ENCODE assay signal across 1 cellular context in the genomic region with DNA sequence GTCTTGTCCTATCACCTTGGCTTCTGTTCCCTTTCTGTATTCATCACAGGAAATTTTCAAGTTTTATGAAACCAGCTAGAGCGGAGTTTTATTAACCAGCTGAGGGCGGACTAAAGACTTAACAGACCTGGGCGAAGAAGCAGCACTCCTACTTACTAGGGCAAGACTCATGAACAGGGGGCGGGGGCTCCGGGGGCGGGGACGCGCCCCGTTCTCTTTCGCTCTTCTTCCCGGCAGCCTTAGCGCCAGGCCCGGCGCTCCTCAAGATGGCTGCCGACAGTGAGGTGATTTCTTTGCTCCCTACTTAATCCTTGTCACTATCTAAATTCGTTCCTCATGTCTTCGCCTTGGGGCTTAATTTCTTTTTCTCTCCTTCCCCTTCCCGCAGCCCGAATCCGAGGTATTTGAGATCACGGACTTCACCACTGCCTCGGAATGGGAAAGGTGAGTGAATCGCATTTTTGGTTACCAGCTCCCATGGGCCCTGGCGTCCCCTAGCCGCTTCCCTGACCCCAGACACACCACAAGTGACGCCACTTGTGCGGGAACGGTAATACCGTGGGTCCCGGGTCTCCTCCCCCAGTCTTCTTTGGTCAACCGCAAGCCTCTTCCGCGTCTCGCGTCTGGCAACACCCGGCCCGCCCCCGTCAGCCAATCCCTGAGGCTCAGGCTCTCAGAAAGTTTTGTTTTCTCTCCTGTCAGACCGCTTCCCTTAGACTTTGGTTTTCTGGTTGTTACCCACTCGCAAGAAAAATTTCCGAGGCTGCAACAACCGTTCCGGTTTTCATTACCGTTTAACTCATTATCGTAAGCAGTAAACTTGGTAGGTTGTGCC.
TF ChIP-seq lines count a peak whose summit lies in the region.

A gene (plus strand): TSS at position 251 of the 835 bp plus-strand sequence. CDS start 16 bp downstream, at position 267.

TF ChIP-seq in K562, 482 proteins besides CTCF, POLR2A, EP300 and RAD21 (continued from another document and continues in another):
- TF ChIP-seq, protein P1, sequence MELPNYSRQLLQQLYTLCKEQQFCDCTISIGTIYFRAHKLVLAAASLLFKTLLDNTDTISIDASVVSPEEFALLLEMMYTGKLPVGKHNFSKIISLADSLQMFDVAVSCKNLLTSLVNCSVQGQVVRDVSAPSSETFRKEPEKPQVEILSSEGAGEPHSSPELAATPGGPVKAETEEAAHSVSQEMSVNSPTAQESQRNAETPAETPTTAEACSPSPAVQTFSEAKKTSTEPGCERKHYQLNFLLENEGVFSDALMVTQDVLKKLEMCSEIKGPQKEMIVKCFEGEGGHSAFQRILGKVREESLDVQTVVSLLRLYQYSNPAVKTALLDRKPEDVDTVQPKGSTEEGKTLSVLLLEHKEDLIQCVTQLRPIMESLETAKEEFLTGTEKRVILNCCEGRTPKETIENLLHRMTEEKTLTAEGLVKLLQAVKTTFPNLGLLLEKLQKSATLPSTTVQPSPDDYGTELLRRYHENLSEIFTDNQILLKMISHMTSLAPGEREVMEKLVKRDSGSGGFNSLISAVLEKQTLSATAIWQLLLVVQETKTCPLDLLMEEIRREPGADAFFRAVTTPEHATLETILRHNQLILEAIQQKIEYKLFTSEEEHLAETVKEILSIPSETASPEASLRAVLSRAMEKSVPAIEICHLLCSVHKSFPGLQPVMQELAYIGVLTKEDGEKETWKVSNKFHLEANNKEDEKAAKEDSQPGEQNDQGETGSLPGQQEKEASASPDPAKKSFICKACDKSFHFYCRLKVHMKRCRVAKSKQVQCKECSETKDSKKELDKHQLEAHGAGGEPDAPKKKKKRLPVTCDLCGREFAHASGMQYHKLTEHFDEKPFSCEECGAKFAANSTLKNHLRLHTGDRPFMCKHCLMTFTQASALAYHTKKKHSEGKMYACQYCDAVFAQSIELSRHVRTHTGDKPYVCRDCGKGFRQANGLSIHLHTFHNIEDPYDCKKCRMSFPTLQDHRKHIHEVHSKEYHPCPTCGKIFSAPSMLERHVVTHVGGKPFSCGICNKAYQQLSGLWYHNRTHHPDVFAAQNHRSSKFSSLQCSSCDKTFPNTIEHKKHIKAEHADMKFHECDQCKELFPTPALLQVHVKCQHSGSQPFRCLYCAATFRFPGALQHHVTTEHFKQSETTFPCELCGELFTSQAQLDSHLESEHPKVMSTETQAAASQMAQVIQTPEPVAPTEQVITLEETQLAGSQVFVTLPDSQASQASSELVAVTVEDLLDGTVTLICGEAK (IDR thresholded peaks at IDR 0.05), result no peak
- TF ChIP-seq, protein P1 (CRISPR knock-in tag; IDR thresholded peaks at IDR 0.05), result no peak
- TF ChIP-seq, protein P2, sequence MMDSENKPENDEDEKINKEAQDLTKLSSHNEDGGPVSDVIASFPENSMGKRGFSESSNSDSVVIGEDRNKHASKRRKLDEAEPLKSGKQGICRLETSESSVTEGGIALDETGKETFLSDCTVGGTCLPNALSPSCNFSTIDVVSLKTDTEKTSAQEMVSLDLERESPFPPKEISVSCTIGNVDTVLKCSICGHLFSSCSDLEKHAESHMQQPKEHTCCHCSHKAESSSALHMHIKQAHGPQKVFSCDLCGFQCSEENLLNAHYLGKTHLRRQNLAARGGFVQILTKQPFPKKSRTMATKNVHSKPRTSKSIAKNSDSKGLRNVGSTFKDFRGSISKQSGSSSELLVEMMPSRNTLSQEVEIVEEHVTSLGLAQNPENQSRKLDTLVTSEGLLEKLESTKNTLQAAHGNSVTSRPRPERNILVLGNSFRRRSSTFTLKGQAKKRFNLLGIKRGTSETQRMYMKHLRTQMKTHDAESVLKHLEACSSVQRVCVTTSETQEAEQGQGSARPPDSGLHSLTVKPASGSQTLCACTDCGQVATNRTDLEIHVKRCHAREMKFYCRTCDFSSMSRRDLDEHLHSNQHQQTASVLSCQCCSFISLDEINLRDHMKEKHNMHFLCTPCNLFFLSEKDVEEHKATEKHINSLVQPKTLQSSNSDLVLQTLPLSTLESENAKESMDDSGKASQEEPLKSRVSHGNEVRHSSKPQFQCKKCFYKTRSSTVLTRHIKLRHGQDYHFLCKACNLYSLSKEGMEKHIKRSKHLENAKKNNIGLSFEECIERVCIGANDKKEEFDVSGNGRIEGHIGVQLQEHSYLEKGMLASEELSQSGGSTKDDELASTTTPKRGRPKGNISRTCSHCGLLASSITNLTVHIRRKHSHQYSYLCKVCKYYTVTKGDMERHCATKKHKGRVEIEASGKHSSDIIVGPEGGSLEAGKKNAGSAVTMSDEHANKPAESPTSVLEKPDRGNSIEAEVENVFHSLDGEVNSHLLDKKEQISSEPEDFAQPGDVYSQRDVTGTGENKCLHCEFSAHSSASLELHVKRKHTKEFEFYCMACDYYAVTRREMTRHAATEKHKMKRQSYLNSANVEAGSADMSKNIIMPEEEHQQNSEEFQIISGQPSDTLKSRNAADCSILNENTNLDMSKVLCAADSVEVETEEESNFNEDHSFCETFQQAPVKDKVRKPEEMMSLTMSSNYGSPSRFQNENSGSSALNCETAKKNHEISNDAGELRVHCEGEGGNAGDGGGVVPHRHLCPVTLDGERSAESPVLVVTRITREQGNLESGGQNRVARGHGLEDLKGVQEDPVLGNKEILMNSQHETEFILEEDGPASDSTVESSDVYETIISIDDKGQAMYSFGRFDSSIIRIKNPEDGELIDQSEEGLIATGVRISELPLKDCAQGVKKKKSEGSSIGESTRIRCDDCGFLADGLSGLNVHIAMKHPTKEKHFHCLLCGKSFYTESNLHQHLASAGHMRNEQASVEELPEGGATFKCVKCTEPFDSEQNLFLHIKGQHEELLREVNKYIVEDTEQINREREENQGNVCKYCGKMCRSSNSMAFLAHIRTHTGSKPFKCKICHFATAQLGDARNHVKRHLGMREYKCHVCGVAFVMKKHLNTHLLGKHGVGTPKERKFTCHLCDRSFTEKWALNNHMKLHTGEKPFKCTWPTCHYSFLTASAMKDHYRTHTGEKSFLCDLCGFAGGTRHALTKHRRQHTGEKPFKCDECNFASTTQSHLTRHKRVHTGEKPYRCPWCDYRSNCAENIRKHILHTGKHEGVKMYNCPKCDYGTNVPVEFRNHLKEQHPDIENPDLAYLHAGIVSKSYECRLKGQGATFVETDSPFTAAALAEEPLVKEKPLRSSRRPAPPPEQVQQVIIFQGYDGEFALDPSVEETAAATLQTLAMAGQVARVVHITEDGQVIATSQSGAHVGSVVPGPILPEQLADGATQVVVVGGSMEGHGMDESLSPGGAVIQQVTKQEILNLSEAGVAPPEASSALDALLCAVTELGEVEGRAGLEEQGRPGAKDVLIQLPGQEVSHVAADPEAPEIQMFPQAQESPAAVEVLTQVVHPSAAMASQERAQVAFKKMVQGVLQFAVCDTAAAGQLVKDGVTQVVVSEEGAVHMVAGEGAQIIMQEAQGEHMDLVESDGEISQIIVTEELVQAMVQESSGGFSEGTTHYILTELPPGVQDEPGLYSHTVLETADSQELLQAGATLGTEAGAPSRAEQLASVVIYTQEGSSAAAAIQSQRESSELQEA (IDR thresholded peaks at IDR 0.05; ENCODE audit: low read depth), result no peak
- TF ChIP-seq TFAM (CRISPR knock-in tag; conservative IDR thresholded peaks at IDR 0.05), result no peak
- TF ChIP-seq, protein P3, sequence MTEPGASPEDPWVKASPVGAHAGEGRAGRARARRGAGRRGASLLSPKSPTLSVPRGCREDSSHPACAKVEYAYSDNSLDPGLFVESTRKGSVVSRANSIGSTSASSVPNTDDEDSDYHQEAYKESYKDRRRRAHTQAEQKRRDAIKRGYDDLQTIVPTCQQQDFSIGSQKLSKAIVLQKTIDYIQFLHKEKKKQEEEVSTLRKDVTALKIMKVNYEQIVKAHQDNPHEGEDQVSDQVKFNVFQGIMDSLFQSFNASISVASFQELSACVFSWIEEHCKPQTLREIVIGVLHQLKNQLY (CRISPR knock-in tag; conservative IDR thresholded peaks at IDR 0.05), result 0 out of 4 replicates have a peak, but pooled peaks of 1 of the 2 experiments have one; percentile 46
- TF ChIP-seq, protein P4, sequence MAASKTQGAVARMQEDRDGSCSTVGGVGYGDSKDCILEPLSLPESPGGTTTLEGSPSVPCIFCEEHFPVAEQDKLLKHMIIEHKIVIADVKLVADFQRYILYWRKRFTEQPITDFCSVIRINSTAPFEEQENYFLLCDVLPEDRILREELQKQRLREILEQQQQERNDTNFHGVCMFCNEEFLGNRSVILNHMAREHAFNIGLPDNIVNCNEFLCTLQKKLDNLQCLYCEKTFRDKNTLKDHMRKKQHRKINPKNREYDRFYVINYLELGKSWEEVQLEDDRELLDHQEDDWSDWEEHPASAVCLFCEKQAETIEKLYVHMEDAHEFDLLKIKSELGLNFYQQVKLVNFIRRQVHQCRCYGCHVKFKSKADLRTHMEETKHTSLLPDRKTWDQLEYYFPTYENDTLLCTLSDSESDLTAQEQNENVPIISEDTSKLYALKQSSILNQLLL (CRISPR knock-in tag; IDR thresholded peaks at IDR 0.05; ENCODE audit: borderline replicate concordance), result no peak
- no peak for TF ChIP-seq CBFA2T2 (conservative IDR thresholded peaks at IDR 0.05)
- TF ChIP-seq EGR1 (conservative IDR thresholded peaks at IDR 0.05), result peak; percentile 81
- 0 out of 2 replicates have a peak, but pooled peaks have one; percentile 8 for TF ChIP-seq PHF21A (IDR thresholded peaks at IDR 0.05; ENCODE audit: borderline replicate concordance, low read depth)
- peak; percentile 88 for TF ChIP-seq TAF9B (IDR thresholded peaks at IDR 0.05; ENCODE audit: partially characterized antibody)
- TF ChIP-seq KAT2B (IDR thresholded peaks at IDR 0.05; ENCODE audit: low read depth, low read length), result no peak
- TF ChIP-seq CTBP1 (IDR thresholded peaks at IDR 0.05; ENCODE audit: borderline replicate concordance), result peak; percentile 19; the same call in 1 of the 2 replicates
- peak; percentile 81 for TF ChIP-seq C11orf30 (IDR thresholded peaks at IDR 0.05; ENCODE audit: low read depth)
- peak; percentile 29; the same call in 1 of the 2 replicates for TF ChIP-seq GABPB1 (CRISPR knock-in tag; IDR thresholded peaks at IDR 0.05)
- no peak; the same call in 1 of the 2 replicates for TF ChIP-seq SOX6 (IDR thresholded peaks at IDR 0.05)
- no peak for TF ChIP-seq HMG20A (CRISPR knock-in tag; conservative IDR thresholded peaks at IDR 0.05)
- 0 out of 2 replicates have a peak, but pooled peaks have one; percentile 28 for TF ChIP-seq ERF (CRISPR knock-in tag; IDR thresholded peaks at IDR 0.05)
- TF ChIP-seq, protein P5, sequence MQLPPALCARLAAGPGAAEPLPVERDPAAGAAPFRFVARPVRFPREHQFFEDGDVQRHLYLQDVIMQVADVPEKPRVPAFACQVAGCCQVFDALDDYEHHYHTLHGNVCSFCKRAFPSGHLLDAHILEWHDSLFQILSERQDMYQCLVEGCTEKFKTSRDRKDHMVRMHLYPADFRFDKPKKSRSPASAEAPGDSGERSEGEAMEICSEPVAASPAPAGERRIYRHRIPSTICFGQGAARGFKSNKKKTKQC (CRISPR knock-in tag; IDR thresholded peaks at IDR 0.05), result no peak
- peak; percentile 78; the same call in 1 of the 2 replicates for TF ChIP-seq ZBTB17 (CRISPR knock-in tag; IDR thresholded peaks at IDR 0.05)
- TF ChIP-seq DIDO1 (tag; IDR thresholded peaks at IDR 0.05; ENCODE audit: low read depth), result 0 out of 2 replicates have a peak, but pooled peaks have one; percentile 49
- TF ChIP-seq BRD9 (IDR thresholded peaks at IDR 0.05; ENCODE audit: low read depth, partially characterized antibody), result peak; percentile 84
- TF ChIP-seq TEAD4 (IDR thresholded peaks at IDR 0.05; ENCODE audit: low read length), result no peak; the same call in 1 of the 2 replicates
- TF ChIP-seq TEAD4 (CRISPR knock-in tag; IDR thresholded peaks at IDR 0.05; ENCODE audit: borderline replicate concordance), result no peak
- TF ChIP-seq HIVEP1 (CRISPR knock-in tag; IDR thresholded peaks at IDR 0.05), result 0 out of 2 replicates have a peak, but pooled peaks have one; percentile 23
- TF ChIP-seq KDM5B (IDR thresholded peaks at IDR 0.05; ENCODE audit: insufficient replicate concordance, low read depth, low read length), result peak; percentile 92
- TF ChIP-seq, protein P6, sequence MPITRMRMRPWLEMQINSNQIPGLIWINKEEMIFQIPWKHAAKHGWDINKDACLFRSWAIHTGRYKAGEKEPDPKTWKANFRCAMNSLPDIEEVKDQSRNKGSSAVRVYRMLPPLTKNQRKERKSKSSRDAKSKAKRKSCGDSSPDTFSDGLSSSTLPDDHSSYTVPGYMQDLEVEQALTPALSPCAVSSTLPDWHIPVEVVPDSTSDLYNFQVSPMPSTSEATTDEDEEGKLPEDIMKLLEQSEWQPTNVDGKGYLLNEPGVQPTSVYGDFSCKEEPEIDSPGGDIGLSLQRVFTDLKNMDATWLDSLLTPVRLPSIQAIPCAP (CRISPR knock-in tag; IDR thresholded peaks at IDR 0.05; ENCODE audit: borderline replicate concordance), result no peak
- peak; percentile 70; the same call in 1 of the 2 replicates for TF ChIP-seq TOE1 (IDR thresholded peaks at IDR 0.05; ENCODE audit: borderline replicate concordance)
- TF ChIP-seq TOE1 (CRISPR knock-in tag; IDR thresholded peaks at IDR 0.05; ENCODE audit: borderline replicate concordance, low read depth), result no peak
- TF ChIP-seq, protein P7, sequence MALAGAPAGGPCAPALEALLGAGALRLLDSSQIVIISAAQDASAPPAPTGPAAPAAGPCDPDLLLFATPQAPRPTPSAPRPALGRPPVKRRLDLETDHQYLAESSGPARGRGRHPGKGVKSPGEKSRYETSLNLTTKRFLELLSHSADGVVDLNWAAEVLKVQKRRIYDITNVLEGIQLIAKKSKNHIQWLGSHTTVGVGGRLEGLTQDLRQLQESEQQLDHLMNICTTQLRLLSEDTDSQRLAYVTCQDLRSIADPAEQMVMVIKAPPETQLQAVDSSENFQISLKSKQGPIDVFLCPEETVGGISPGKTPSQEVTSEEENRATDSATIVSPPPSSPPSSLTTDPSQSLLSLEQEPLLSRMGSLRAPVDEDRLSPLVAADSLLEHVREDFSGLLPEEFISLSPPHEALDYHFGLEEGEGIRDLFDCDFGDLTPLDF (CRISPR knock-in tag; IDR thresholded peaks at IDR 0.05), result no peak
